ENCODE assay signal across 25 cellular contexts in genomic region chr15:64001148-64001547, GRCh38. TPM values are rescaled to one million over a fixed set of nuclear protein-coding genes. Genes with fewer than 3 reads are reported as not detected.
DNase-seq lines count a peak whose midpoint lies in the region; ATAC-seq and TF ChIP-seq lines count a peak whose summit lies in the region.
"Had no signal": no experiment of that assay in that cellular context is flagged by ENCODE, and none has a peak within 500 bp of the region (broad histone marks: within the 10 kb centered on the region; RNA-seq: fewer than 3 reads in every experiment).

No MANE protein-coding gene starts in this region.

- H3K9me3 ChIP-seq in spleen, result no peaks in the 10 kb centered on the region
- H3K9me3 ChIP-seq in adrenal gland (replicated peaks in 1 of 3), result no peaks in the 10 kb centered on the region
- H3K9me3 ChIP-seq: ascending aorta, ovary had no signal

- no peaks in the 10 kb centered on the region for H3K27me3 ChIP-seq in spleen (replicated peaks in 1 of 7)
- H3K27me3 ChIP-seq in adrenal gland, result no peaks in the 10 kb centered on the region
- H3K27me3 ChIP-seq: ascending aorta, dorsolateral prefrontal cortex, ovary had no signal

- H3K27ac Mint-ChIP-seq in naive thymus-derived CD8-positive, alpha-beta T cell, result peak overlapping the region in 5 of 10 donors; percentile 10 to 60 (median 53)
- H3K27ac Mint-ChIP-seq: activated naive CD8-positive, alpha-beta T cell; CD8-positive, alpha-beta T cell; HFFc6 had no signal

- H3K9me3 Mint-ChIP-seq in naive thymus-derived CD8-positive, alpha-beta T cell, result no peaks in the 10 kb centered on the region
- H3K9me3 Mint-ChIP-seq: CD8-positive, alpha-beta T cell; HFFc6; naive B cell had no signal

- peaks cover 3 to 22% (median 9%) of the 10 kb centered on the region in 5 donors for H3K27me3 Mint-ChIP-seq in naive thymus-derived CD8-positive, alpha-beta T cell

- H3K27ac ChIP-seq in spleen (peak overlapping the region in 7 of 8 donors; percentile 35 to 87 (median 77)), adrenal gland (no peak overlapping the region)
- H3K27ac ChIP-seq: 22Rv1, ascending aorta, dorsolateral prefrontal cortex, ovary had no signal

- no peak overlapping the region for H3K4me3 ChIP-seq in spleen
- no peak overlapping the region for H3K4me3 ChIP-seq in adrenal gland
- H3K4me3 ChIP-seq: ascending aorta, dorsolateral prefrontal cortex, ovary had no signal

- H3K4me3 Mint-ChIP-seq in naive thymus-derived CD8-positive, alpha-beta T cell, result no peak overlapping the region
- H3K4me3 Mint-ChIP-seq: activated naive CD8-positive, alpha-beta T cell; CD8-positive, alpha-beta T cell; HFFc6; type B pancreatic cell had no signal

- WGBS in spleen, 5 donors, result 31 to 61% (median 47%) methylated on average over 5 of the region's 5 CpGs
- WGBS in adrenal gland, 4 donors, result 68 to 87% (median 85%) methylated on average over 5 of the region's 5 CpGs

- DNase-seq in SIG-M5 treated with dmso at 0.1 percent for 504 hours (lab: John Stamatoyannopoulos, UW; ENCODE audit: unreplicated experiment) (peak; percentile 43), SIG-M5 (lab: John Stamatoyannopoulos, UW) (no peak), NOMO-1 treated with DMSO at 0.1 percent for 48 hours (lab: John Stamatoyannopoulos, UW; ENCODE audit: unreplicated experiment) (peak; percentile 75), cardiac septum (ENCODE audit: low spot score) (peak; percentile 79), spleen (no peak), adrenal gland (no peak)
- DNase-seq in naive thymus-derived CD8-positive, alpha-beta T cell, result no peak
- DNase-seq: activated CD4-positive, alpha-beta T cell treated with anti-CD3 and anti-CD28 coated beads, Interleukin-2, amount 50 U/mL, for 48 hours; activated CD8-positive, alpha-beta memory T cell treated with anti-CD3 and anti-CD28 coated beads, Interleukin-2, amount 50 U/mL, for 4 hours; CD8-positive, alpha-beta T cell; central memory CD4-positive, alpha-beta T cell; glutamatergic neuron; HFFc6; naive B cell; NCI-H1694 treated with DMSO at 0.1 percent for 48 hours; NCI-H69; ovary; SW 1271 had no signal

- peaks cover 13 to 83% (median 41%) of the 10 kb centered on the region in 6 donors for H3K4me1 ChIP-seq in spleen
- peaks cover 11 to 20% of the 10 kb centered on the region in 2 donors for H3K4me1 ChIP-seq in adrenal gland (replicated peaks in 1 of 2)
- H3K4me1 ChIP-seq: ascending aorta had no signal

- no peak for ATAC-seq in naive thymus-derived CD8-positive, alpha-beta T cell
- no peak for ATAC-seq in GM18873 (IDR thresholded peaks at IDR 0.05; ENCODE audit: low FRiP score, unreplicated experiment)
- ATAC-seq: CD8-positive, alpha-beta T cell; sciatic nerve had no signal

- H3K4me1 Mint-ChIP-seq in naive thymus-derived CD8-positive, alpha-beta T cell, result peaks cover 8 to 36% (median 26%) of the 10 kb centered on the region in 4 donors

- POLR2A ChIA-PET in naive thymus-derived CD8-positive, alpha-beta T cell (lab: Charles Lee), result interaction anchor here (0.7 kb wide), 2 partner anchors 18 to 30 kb away, joined by 3 read pairs; no protein-coding TSS in a partner anchor

- TF ChIP-seq CTCF in spleen (IDR thresholded peaks at IDR 0.05 in 8 of 11, conservative IDR thresholded peaks at IDR 0.05 in 3 of 11) (no peak), adrenal gland (IDR thresholded peaks at IDR 0.05) (no peak)

- H3K36me3 ChIP-seq in spleen (no peaks in the 10 kb centered on the region), adrenal gland (replicated peaks in 1 of 2) (no peaks in the 10 kb centered on the region)
- H3K36me3 ChIP-seq: ascending aorta, ovary had no signal

- TF ChIP-seq POLR2A in spleen (IDR thresholded peaks at IDR 0.05), result no peak
- TF ChIP-seq POLR2A in adrenal gland (IDR thresholded peaks at IDR 0.05), result no peak

- H3K36me3 Mint-ChIP-seq in naive thymus-derived CD8-positive, alpha-beta T cell, result no peaks in the 10 kb centered on the region
- H3K36me3 Mint-ChIP-seq: activated naive CD8-positive, alpha-beta T cell; CD8-positive, alpha-beta T cell; type B pancreatic cell had no signal

- intact Hi-C loops in cardiac septum (cut with DNase I), result no loop called here
- intact Hi-C loops in spleen (cut with DNase I; ENCODE audit: low total_unique reads), result no loop called here
- intact Hi-C loops in adrenal gland (cut with DNase I), result no loop called here

RNA-seq across cellular contexts. Expression of gene DAPK2, which starts 45.1 kb away (rescaled TPM):
- 31.8 TPM for total RNA-seq in cardiac septum
- 10 to 100 TPM; 12.2 to 38.3 (median 20.6) TPM for total RNA-seq in spleen
- polyA plus RNA-seq in spleen, result 1 to 10 TPM; 4.9 to 7.6 (median 6.0) TPM
- total RNA-seq in adrenal gland, result 1 to 10 TPM; 2.9 to 8.4 (median 6.5) TPM
- 1 to 10 TPM in 2 of 3 donors, under 1 TPM in 1; 0.97 to 8.7 (median 6.4) TPM for polyA plus RNA-seq in adrenal gland
- 1 to 10 TPM; 1.3 to 1.6 TPM for total RNA-seq in naive thymus-derived CD8-positive, alpha-beta T cell
- polyA plus RNA-seq in naive thymus-derived CD8-positive, alpha-beta T cell, result 1 to 10 TPM in 2 of 3 donors, under 1 TPM in 1; 0.41 to 4.0 (median 1.1) TPM

Comparison
In these comparisons a context has a peak if more than half of its experiments do, and no peak if none do; other contexts are left out.
1. DNase-seq: peak in SIG-M5 treated with dmso at 0.1 percent for 504 hours (single experiment), NOMO-1 treated with DMSO at 0.1 percent for 48 hours (single experiment) and cardiac septum (single experiment); none in SIG-M5 (single experiment), spleen (single experiment), adrenal gland (0 of 7) and naive thymus-derived CD8-positive, alpha-beta T cell (0 of 10).
2. H3K27ac ChIP-seq: peak in spleen (7 of 8); none in adrenal gland (0 of 5).